ENCODE assay signal across 15 cellular contexts in the genomic region with DNA sequence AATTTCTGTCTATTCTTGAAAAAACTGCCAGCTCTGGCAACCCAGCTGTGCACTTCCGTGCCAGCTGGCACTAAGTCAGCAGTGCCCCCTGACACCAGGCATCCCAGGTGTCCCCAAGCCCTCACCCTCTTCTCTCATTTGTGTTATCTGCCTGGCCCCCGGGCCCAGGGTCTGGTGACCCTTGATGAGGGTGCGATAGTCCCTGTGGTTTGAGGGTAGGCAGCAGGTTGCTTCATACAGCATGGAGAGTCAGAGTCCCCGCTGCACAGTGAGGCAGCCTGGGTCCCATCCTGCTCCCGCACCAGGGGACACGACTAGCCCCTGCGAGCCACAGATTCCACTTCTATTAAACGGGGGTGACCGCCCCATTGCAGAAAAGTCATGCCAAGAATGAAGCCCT. TPM values are rescaled to one million over a fixed set of nuclear protein-coding genes. Genes with fewer than 3 reads are reported as not detected.
A peak's percentile ranks its signal among the peaks of the same experiment; 100 is the strongest.
DNase-seq lines count a peak whose midpoint lies in the region; ATAC-seq and TF ChIP-seq lines count a peak whose summit lies in the region.
"Had no signal": no experiment of that assay in that cellular context is flagged by ENCODE, and none has a peak within 500 bp of the region (broad histone marks: within the 10 kb centered on the region; RNA-seq: fewer than 3 reads in every experiment).

No MANE protein-coding gene starts in this region.

- peaks cover 27% of the 10 kb centered on the region for H3K36me3 Mint-ChIP-seq in activated CD8-positive, alpha-beta T cell treated with anti-CD3 and anti-CD28 coated beads for 36 hours (ENCODE audit: low read depth)
- peaks cover 43% of the 10 kb centered on the region for H3K36me3 Mint-ChIP-seq in activated CD8-positive, alpha-beta T cell treated with anti-CD3 and anti-CD28 coated beads, Interleukin-2, amount 10 ng/mL, durations not matched to agents 7 days and 5 days (ENCODE audit: low read depth)
- peaks cover 9% of the 10 kb centered on the region for H3K36me3 Mint-ChIP-seq in IgD-negative memory B cell
- H3K36me3 Mint-ChIP-seq in central memory CD8-positive, alpha-beta T cell (ENCODE audit: insufficient read depth): peaks cover 29% of the 10 kb centered on the region

- H3K4me3 ChIP-seq in neutrophil (ENCODE audit: low read depth in 1 of 2, low read length in 1 of 2): no peak overlapping the region
- H3K4me3 ChIP-seq: uterus had no signal

- peaks cover 14 to 22% of the 10 kb centered on the region in 2 experiments for H3K4me1 ChIP-seq in neutrophil (ENCODE audit: control insufficient read depth in 1 of 2, insufficient read depth in 1 of 2, low read depth in 1 of 2, low read length in 1 of 2)
- H3K4me1 ChIP-seq: uterus had no signal

- intact Hi-C loops in activated CD8-positive, alpha-beta T cell treated with anti-CD3 and anti-CD28 coated beads for 36 hours (cut with micrococcal nuclease): no loop called here

- peaks cover 55% of the 10 kb centered on the region for H3K36me3 ChIP-seq in neutrophil
- H3K36me3 ChIP-seq: uterus had no signal

- ATAC-seq in activated CD8-positive, alpha-beta T cell treated with anti-CD3 and anti-CD28 coated beads for 36 hours: no peak
- ATAC-seq in activated CD8-positive, alpha-beta T cell treated with anti-CD3 and anti-CD28 coated beads, Interleukin-2, amount 10 ng/mL, durations not matched to agents 7 days and 5 days: no peak
- ATAC-seq in central memory CD8-positive, alpha-beta T cell (replicated peaks; ENCODE audit: extremely low read depth, poor library complexity, severe bottlenecking): no peak
- no peak for ATAC-seq in GM19397 (IDR thresholded peaks at IDR 0.05; ENCODE audit: unreplicated experiment)
- no peak for ATAC-seq in GM18511 (IDR thresholded peaks at IDR 0.05; ENCODE audit: unreplicated experiment)
- ATAC-seq: HCT116, SK-N-SH treated with all-trans-retinoic acid at 6 μM for 48 hours had no signal

- H3K27me3 ChIP-seq in neutrophil: peaks cover 25% of the 10 kb centered on the region
- H3K27me3 ChIP-seq: uterus had no signal

- no peaks in the 10 kb centered on the region for H3K9me3 Mint-ChIP-seq in activated CD8-positive, alpha-beta T cell treated with anti-CD3 and anti-CD28 coated beads for 36 hours
- no peaks in the 10 kb centered on the region for H3K9me3 Mint-ChIP-seq in activated CD8-positive, alpha-beta T cell treated with anti-CD3 and anti-CD28 coated beads, Interleukin-2, amount 10 ng/mL, durations not matched to agents 7 days and 5 days (ENCODE audit: insufficient read depth)
- H3K9me3 Mint-ChIP-seq in IgD-negative memory B cell: no peaks in the 10 kb centered on the region
- H3K9me3 Mint-ChIP-seq in central memory CD8-positive, alpha-beta T cell: peaks cover 6% of the 10 kb centered on the region

- no peak for TF ChIP-seq CTCF in activated CD8-positive, alpha-beta T cell treated with anti-CD3 and anti-CD28 coated beads for 36 hours (IDR thresholded peaks at IDR 0.05)
- TF ChIP-seq CTCF in neutrophil (IDR thresholded peaks at IDR 0.05): no peak

- no peaks in the 10 kb centered on the region for H3K9me3 ChIP-seq in neutrophil
- H3K9me3 ChIP-seq: uterus had no signal

- H3K4me3 Mint-ChIP-seq in activated CD8-positive, alpha-beta T cell treated with anti-CD3 and anti-CD28 coated beads for 36 hours: peak overlapping the region; percentile 13
- no peak overlapping the region for H3K4me3 Mint-ChIP-seq in activated CD8-positive, alpha-beta T cell treated with anti-CD3 and anti-CD28 coated beads, Interleukin-2, amount 10 ng/mL, durations not matched to agents 7 days and 5 days
- H3K4me3 Mint-ChIP-seq in IgD-negative memory B cell: peak overlapping the region; percentile 65 to 90 (median 90)
- peak overlapping the region; percentile 92 for H3K4me3 Mint-ChIP-seq in central memory CD8-positive, alpha-beta T cell

- POLR2A ChIA-PET in activated CD8-positive, alpha-beta T cell treated with anti-CD3 and anti-CD28 coated beads for 36 hours (lab: Charles Lee): no interaction called here
- POLR2A ChIA-PET in activated CD8-positive, alpha-beta T cell treated with anti-CD3 and anti-CD28 coated beads, Interleukin-2, amount 10 ng/mL, durations not matched to agents 7 days and 5 days (lab: Charles Lee): interaction anchor here (0.6 kb wide), 1 partner anchor 1737 kb away, joined by 3 read pairs; no protein-coding TSS in a partner anchor

- peak overlapping the region; percentile 9 for H3K27ac ChIP-seq in neutrophil
- H3K27ac ChIP-seq: uterus had no signal

- CTCF ChIA-PET in activated CD8-positive, alpha-beta T cell treated with anti-CD3 and anti-CD28 coated beads for 36 hours (lab: Charles Lee): no interaction called here
- CTCF ChIA-PET in activated CD8-positive, alpha-beta T cell treated with anti-CD3 and anti-CD28 coated beads, Interleukin-2, amount 10 ng/mL, durations not matched to agents 7 days and 5 days (lab: Charles Lee): no interaction called here

- no peaks in the 10 kb centered on the region for H3K27me3 Mint-ChIP-seq in activated CD8-positive, alpha-beta T cell treated with anti-CD3 and anti-CD28 coated beads for 36 hours
- peaks cover 5% of the 10 kb centered on the region for H3K27me3 Mint-ChIP-seq in activated CD8-positive, alpha-beta T cell treated with anti-CD3 and anti-CD28 coated beads, Interleukin-2, amount 10 ng/mL, durations not matched to agents 7 days and 5 days (ENCODE audit: low read depth)
- peaks cover 1% of the 10 kb centered on the region for H3K27me3 Mint-ChIP-seq in IgD-negative memory B cell
- no peaks in the 10 kb centered on the region for H3K27me3 Mint-ChIP-seq in central memory CD8-positive, alpha-beta T cell

- no peak overlapping the region for H3K27ac Mint-ChIP-seq in activated CD8-positive, alpha-beta T cell treated with anti-CD3 and anti-CD28 coated beads for 36 hours
- H3K27ac Mint-ChIP-seq in activated CD8-positive, alpha-beta T cell treated with anti-CD3 and anti-CD28 coated beads, Interleukin-2, amount 10 ng/mL, durations not matched to agents 7 days and 5 days: no peak overlapping the region
- peak overlapping the region in 2 of 3 donors; percentile 27 to 58 for H3K27ac Mint-ChIP-seq in IgD-negative memory B cell
- H3K27ac Mint-ChIP-seq in central memory CD8-positive, alpha-beta T cell (ENCODE audit: low read depth): peak overlapping the region; percentile 58

- no peak for DNase-seq in activated CD8-positive, alpha-beta T cell treated with anti-CD3 and anti-CD28 coated beads for 36 hours
- DNase-seq in activated CD8-positive, alpha-beta T cell treated with anti-CD3 and anti-CD28 coated beads, Interleukin-2, amount 10 ng/mL, durations not matched to agents 7 days and 5 days: no peak
- DNase-seq in central memory CD8-positive, alpha-beta T cell (ENCODE audit: low spot score in 2 of 2): no peak
- DNase-seq in hypothalamus (lab: John Stamatoyannopoulos, UW): no peak
- DNase-seq: DND-41; NCI-H1436 treated with DMSO at 0.1 percent for 48 hours; NCI-H82; stimulated activated CD4-positive, alpha-beta T cell treated with anti-CD3 and anti-CD28 coated beads, Interleukin-2, amount 100 ng/mL, for 24 hours; uterus had no signal

- peaks cover 4% of the 10 kb centered on the region for H3K4me1 Mint-ChIP-seq in activated CD8-positive, alpha-beta T cell treated with anti-CD3 and anti-CD28 coated beads for 36 hours (ENCODE audit: low read depth)
- H3K4me1 Mint-ChIP-seq in activated CD8-positive, alpha-beta T cell treated with anti-CD3 and anti-CD28 coated beads, Interleukin-2, amount 10 ng/mL, durations not matched to agents 7 days and 5 days (ENCODE audit: low read depth): peaks cover 11% of the 10 kb centered on the region
- H3K4me1 Mint-ChIP-seq in IgD-negative memory B cell: peaks cover 0 to 10% (median 7%) of the 10 kb centered on the region in 3 donors
- peaks cover 19% of the 10 kb centered on the region for H3K4me1 Mint-ChIP-seq in central memory CD8-positive, alpha-beta T cell

RNA-seq across cellular contexts. Expression of gene MAN2B2, which starts 1.9 kb away (rescaled TPM):
- 10 to 100 TPM; 10.8 to 13.0 TPM for total RNA-seq in activated CD8-positive, alpha-beta T cell treated with anti-CD3 and anti-CD28 coated beads for 36 hours
- total RNA-seq in activated CD8-positive, alpha-beta T cell treated with anti-CD3 and anti-CD28 coated beads, Interleukin-2, amount 10 ng/mL, durations not matched to agents 7 days and 5 days: 10 to 100 TPM; 27.6 to 29.1 TPM
- 22.5 TPM for polyA plus RNA-seq in IgD-negative memory B cell

Comparison
In these comparisons a context has a peak if more than half of its experiments do, and no peak if none do; other contexts are left out.
1. H3K27ac Mint-ChIP-seq: peak in IgD-negative memory B cell (2 of 3) and central memory CD8-positive, alpha-beta T cell (single experiment); none in activated CD8-positive, alpha-beta T cell treated with anti-CD3 and anti-CD28 coated beads for 36 hours (single experiment) and activated CD8-positive, alpha-beta T cell treated with anti-CD3 and anti-CD28 coated beads, Interleukin-2, amount 10 ng/mL, durations not matched to agents 7 days and 5 days (single experiment).